Comparison of ENCODE assay signal across 1 cellular context in the genomic region with DNA sequence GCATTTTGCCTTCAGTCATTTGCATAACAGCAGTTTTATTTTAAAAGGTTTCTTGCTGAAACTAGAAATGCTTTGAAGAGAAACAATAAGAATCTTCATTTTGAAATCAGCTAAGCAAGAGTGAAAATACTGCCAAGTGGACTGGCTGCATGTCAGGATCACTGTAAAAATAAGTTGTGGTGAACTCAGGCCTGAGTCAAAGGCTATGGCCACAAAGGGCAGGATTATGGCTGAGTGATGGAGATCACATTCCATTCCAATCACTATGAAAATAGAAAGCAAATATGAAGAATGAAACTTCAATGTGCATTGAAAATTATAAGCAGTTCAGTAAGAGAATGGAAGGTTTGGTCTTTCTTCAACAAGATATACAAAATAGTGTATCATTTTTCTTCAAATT.
TF ChIP-seq lines count a peak whose summit lies in the region.

No MANE protein-coding gene starts in this region.

TF ChIP-seq in IMR-90, 13 proteins besides CTCF, POLR2A, EP300 and RAD21:
- no peak for TF ChIP-seq SMC3 (IDR thresholded peaks at IDR 0.05; ENCODE audit: low read depth, low read length)
- no peak for TF ChIP-seq MAZ (IDR thresholded peaks at IDR 0.05; ENCODE audit: borderline replicate concordance, low read depth, low read length)
- no peak for TF ChIP-seq BHLHE40 (IDR thresholded peaks at IDR 0.05; ENCODE audit: low read depth, low read length)
- TF ChIP-seq NFE2L2 (IDR thresholded peaks at IDR 0.05; ENCODE audit: low read depth, low read length): no peak
- no peak for TF ChIP-seq MAFK (IDR thresholded peaks at IDR 0.05; ENCODE audit: low read depth, low read length)
- TF ChIP-seq MXI1 (IDR thresholded peaks at IDR 0.05; ENCODE audit: borderline replicate concordance, low read depth, low read length): no peak
- TF ChIP-seq, protein P1, sequence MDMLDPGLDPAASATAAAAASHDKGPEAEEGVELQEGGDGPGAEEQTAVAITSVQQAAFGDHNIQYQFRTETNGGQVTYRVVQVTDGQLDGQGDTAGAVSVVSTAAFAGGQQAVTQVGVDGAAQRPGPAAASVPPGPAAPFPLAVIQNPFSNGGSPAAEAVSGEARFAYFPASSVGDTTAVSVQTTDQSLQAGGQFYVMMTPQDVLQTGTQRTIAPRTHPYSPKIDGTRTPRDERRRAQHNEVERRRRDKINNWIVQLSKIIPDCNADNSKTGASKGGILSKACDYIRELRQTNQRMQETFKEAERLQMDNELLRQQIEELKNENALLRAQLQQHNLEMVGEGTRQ (IDR thresholded peaks at IDR 0.05; ENCODE audit: low read depth, low read length): no peak
- TF ChIP-seq CEBPB (IDR thresholded peaks at IDR 0.05; ENCODE audit: low read depth, low read length): no peak
- TF ChIP-seq RCOR1 (IDR thresholded peaks at IDR 0.05; ENCODE audit: insufficient replicate concordance, low read length): no peak
- no peak for TF ChIP-seq RFX5 (IDR thresholded peaks at IDR 0.05; ENCODE audit: low read depth, low read length)
- TF ChIP-seq, protein P2, sequence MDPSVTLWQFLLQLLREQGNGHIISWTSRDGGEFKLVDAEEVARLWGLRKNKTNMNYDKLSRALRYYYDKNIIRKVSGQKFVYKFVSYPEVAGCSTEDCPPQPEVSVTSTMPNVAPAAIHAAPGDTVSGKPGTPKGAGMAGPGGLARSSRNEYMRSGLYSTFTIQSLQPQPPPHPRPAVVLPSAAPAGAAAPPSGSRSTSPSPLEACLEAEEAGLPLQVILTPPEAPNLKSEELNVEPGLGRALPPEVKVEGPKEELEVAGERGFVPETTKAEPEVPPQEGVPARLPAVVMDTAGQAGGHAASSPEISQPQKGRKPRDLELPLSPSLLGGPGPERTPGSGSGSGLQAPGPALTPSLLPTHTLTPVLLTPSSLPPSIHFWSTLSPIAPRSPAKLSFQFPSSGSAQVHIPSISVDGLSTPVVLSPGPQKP (IDR thresholded peaks at IDR 0.05; ENCODE audit: borderline replicate concordance, low read depth, low read length): no peak
- no peak for TF ChIP-seq FOS (IDR thresholded peaks at IDR 0.05; ENCODE audit: low read depth, low read length)
- TF ChIP-seq CHD1 (IDR thresholded peaks at IDR 0.05; ENCODE audit: low read depth, low read length): no peak
